Comparison of ENCODE assay signal across 16 cellular contexts in genomic region chr22:21943571-21944448, GRCh38. TPM values are rescaled to one million over a fixed set of nuclear protein-coding genes. Genes with fewer than 3 reads are reported as not detected.
A peak's percentile ranks its signal among the peaks of the same experiment; 100 is the strongest.
DNase-seq lines count a peak whose midpoint lies in the region; ATAC-seq and TF ChIP-seq lines count a peak whose summit lies in the region.
"Had no signal": no experiment of that assay in that cellular context is flagged by ENCODE, and none has a peak within 500 bp of the region (broad histone marks: within the 10 kb centered on the region; RNA-seq: fewer than 3 reads in every experiment).

No MANE protein-coding gene starts in this region.

- no peak overlapping the region for H3K4me3 Mint-ChIP-seq in activated T-cell treated with anti-CD3 and anti-CD28 coated beads, Interleukin-2, amount 50 U/mL, for 24 hours
- no peak overlapping the region for H3K4me3 Mint-ChIP-seq in activated T-cell treated with anti-CD3 and anti-CD28 coated beads, Interleukin-2, amount 50 U/mL, for 72 hours
- H3K4me3 Mint-ChIP-seq: activated CD4-positive, alpha-beta memory T cell treated with anti-CD3 and anti-CD28 coated beads, Interleukin-2, amount 10 ng/mL, durations not matched to agents 7 days and 5 days had no signal

- H3K9me3 ChIP-seq in ascending aorta = no peaks in the 10 kb centered on the region
- no peaks in the 10 kb centered on the region for H3K9me3 ChIP-seq in lung (ENCODE audit: control insufficient read depth in 2 of 2, insufficient read depth in 1 of 2, low read length in 1 of 2)
- H3K9me3 ChIP-seq in thyroid gland = no peaks in the 10 kb centered on the region
- H3K9me3 ChIP-seq: A549 had no signal

- no peak for TF ChIP-seq POLR2A in thyroid gland (IDR thresholded peaks at IDR 0.05)

- H3K27ac ChIP-seq in ascending aorta (peak overlapping the region; percentile 80 to 94), lung (ENCODE audit: low read depth in 1 of 2, low read length in 1 of 2) (peak overlapping the region; percentile 67 to 90), thyroid gland (peak overlapping the region in 2 of 3 donors; percentile 24 to 86)
- H3K27ac ChIP-seq: cardiac muscle cell had no signal

- H3K36me3 ChIP-seq in ascending aorta = peaks cover 6 to 17% of the 10 kb centered on the region in 2 donors
- peaks cover 0 to 20% of the 10 kb centered on the region in 2 donors for H3K36me3 ChIP-seq in lung (ENCODE audit: control insufficient read depth in 2 of 2, insufficient read depth in 2 of 2, low read length in 2 of 2)
- peaks cover 8 to 9% of the 10 kb centered on the region in 2 donors for H3K36me3 ChIP-seq in thyroid gland

- H3K27ac Mint-ChIP-seq in activated T-cell treated with anti-CD3 and anti-CD28 coated beads, Interleukin-2, amount 50 U/mL, for 24 hours = peak overlapping the region; percentile 88
- no peak overlapping the region for H3K27ac Mint-ChIP-seq in activated T-cell treated with anti-CD3 and anti-CD28 coated beads, Interleukin-2, amount 50 U/mL, for 72 hours
- H3K27ac Mint-ChIP-seq: activated CD4-positive, alpha-beta memory T cell treated with anti-CD3 and anti-CD28 coated beads, Interleukin-2, amount 10 ng/mL, durations not matched to agents 7 days and 5 days had no signal

- DNase-seq in activated T-cell treated with anti-CD3 and anti-CD28 coated beads, Interleukin-2, amount 50 U/mL, for 24 hours = no peak
- no peak for DNase-seq in activated T-cell treated with anti-CD3 and anti-CD28 coated beads, Interleukin-2, amount 50 U/mL, for 72 hours
- no peak for DNase-seq in ascending aorta (ENCODE audit: low spot score in 2 of 2)
- DNase-seq in lung (ENCODE audit: low spot score) = no peak
- DNase-seq in thyroid gland = no peak
- no peak for DNase-seq in KG1 (lab: John Stamatoyannopoulos, UW)
- DNase-seq in cerebellar nuclear complex (lab: John Stamatoyannopoulos, UW) = no peak
- DNase-seq in NCI-H510A treated with DMSO at 0.1 percent for 48 hours (lab: John Stamatoyannopoulos, UW) = no peak
- DNase-seq: activated CD4-positive, alpha-beta memory T cell treated with anti-CD3 and anti-CD28 coated beads, Interleukin-2, amount 10 ng/mL, durations not matched to agents 7 days and 5 days; activated naive CD4-positive, alpha-beta T cell; DMS 273 treated with DMSO at 0.1 percent for 48 hours; T1000 had no signal

- H3K4me1 ChIP-seq in ascending aorta = peaks cover 0 to 34% of the 10 kb centered on the region in 2 donors
- peaks cover 3 to 49% of the 10 kb centered on the region in 2 donors for H3K4me1 ChIP-seq in lung (ENCODE audit: control insufficient read depth in 2 of 2, insufficient read depth in 2 of 2, low read length in 2 of 2)
- peaks cover 5 to 80% of the 10 kb centered on the region in 2 donors for H3K4me1 ChIP-seq in thyroid gland

- peaks cover 44% of the 10 kb centered on the region for H3K36me3 Mint-ChIP-seq in activated T-cell treated with anti-CD3 and anti-CD28 coated beads, Interleukin-2, amount 50 U/mL, for 24 hours (ENCODE audit: low read depth)
- no peaks in the 10 kb centered on the region for H3K36me3 Mint-ChIP-seq in activated T-cell treated with anti-CD3 and anti-CD28 coated beads, Interleukin-2, amount 50 U/mL, for 72 hours (ENCODE audit: insufficient read depth in 2 of 2)

- no peak for ATAC-seq in activated T-cell treated with anti-CD3 and anti-CD28 coated beads, Interleukin-2, amount 50 U/mL, for 72 hours (replicated peaks in 1 of 2)
- no peak for ATAC-seq in lung (ENCODE audit: insufficient read depth, low FRiP score)
- ATAC-seq: A549; naive thymus-derived CD4-positive, alpha-beta T cell; Panc1 had no signal

- no peak for TF ChIP-seq CTCF in ascending aorta (IDR thresholded peaks at IDR 0.05)
- TF ChIP-seq CTCF in lung (IDR thresholded peaks at IDR 0.05; ENCODE audit: control extremely low read depth, extremely low read depth) = no peak
- no peak for TF ChIP-seq CTCF in thyroid gland (IDR thresholded peaks at IDR 0.05)

- H3K4me1 Mint-ChIP-seq in activated T-cell treated with anti-CD3 and anti-CD28 coated beads, Interleukin-2, amount 50 U/mL, for 24 hours (ENCODE audit: low read depth) = peaks cover 38% of the 10 kb centered on the region
- peaks cover 42% of the 10 kb centered on the region for H3K4me1 Mint-ChIP-seq in activated T-cell treated with anti-CD3 and anti-CD28 coated beads, Interleukin-2, amount 50 U/mL, for 72 hours (ENCODE audit: low read depth)

- no peaks in the 10 kb centered on the region for H3K27me3 Mint-ChIP-seq in activated T-cell treated with anti-CD3 and anti-CD28 coated beads, Interleukin-2, amount 50 U/mL, for 24 hours
- no peaks in the 10 kb centered on the region for H3K27me3 Mint-ChIP-seq in activated T-cell treated with anti-CD3 and anti-CD28 coated beads, Interleukin-2, amount 50 U/mL, for 72 hours (ENCODE audit: low read depth)
- H3K27me3 Mint-ChIP-seq: activated CD4-positive, alpha-beta memory T cell treated with anti-CD3 and anti-CD28 coated beads, Interleukin-2, amount 10 ng/mL, durations not matched to agents 7 days and 5 days; naive thymus-derived CD4-positive, alpha-beta T cell had no signal

- H3K27me3 ChIP-seq in ascending aorta = no peaks in the 10 kb centered on the region
- no peaks in the 10 kb centered on the region for H3K27me3 ChIP-seq in lung (ENCODE audit: control insufficient read depth, insufficient read depth)
- no peaks in the 10 kb centered on the region for H3K27me3 ChIP-seq in thyroid gland
- H3K27me3 ChIP-seq: cardiac muscle cell had no signal

- H3K9me3 Mint-ChIP-seq in activated T-cell treated with anti-CD3 and anti-CD28 coated beads, Interleukin-2, amount 50 U/mL, for 24 hours = no peaks in the 10 kb centered on the region
- no peaks in the 10 kb centered on the region for H3K9me3 Mint-ChIP-seq in activated T-cell treated with anti-CD3 and anti-CD28 coated beads, Interleukin-2, amount 50 U/mL, for 72 hours
- H3K9me3 Mint-ChIP-seq: activated CD4-positive, alpha-beta memory T cell treated with anti-CD3 and anti-CD28 coated beads, Interleukin-2, amount 10 ng/mL, durations not matched to agents 7 days and 5 days; naive thymus-derived CD4-positive, alpha-beta T cell had no signal

- H3K4me3 ChIP-seq in ascending aorta (no peak overlapping the region), lung (no peak overlapping the region), thyroid gland (replicated peaks in 1 of 3) (no peak overlapping the region)
- H3K4me3 ChIP-seq: A549, cardiac muscle cell had no signal

- intact Hi-C loops in ascending aorta (cut with DNase I) (no loop called here), thyroid gland (cut with DNase I) (no loop called here)

- WGBS in lung, 2 donors = 78 to 81% methylated on average over 18 of the region's 18 CpGs
- WGBS in thyroid gland, 2 donors = 84 to 89% methylated on average over 17 to 18 of the region's 18 CpGs

RNA-seq across cellular contexts. Expression of gene PPM1F, which starts 8.8 kb away (rescaled TPM):
- total RNA-seq in activated T-cell treated with anti-CD3 and anti-CD28 coated beads, Interleukin-2, amount 50 U/mL, for 72 hours = 10 to 100 TPM; 13.0 to 21.8 TPM
- total RNA-seq in ascending aorta (76.0 TPM), lung (10 to 100 TPM; 32.2 to 62.4 TPM), thyroid gland (10 to 100 TPM; 19.5 to 27.5 (median 26.2) TPM)
- polyA plus RNA-seq in lung = 10 to 100 TPM; 25.8 to 32.9 TPM

RNA-seq across cellular contexts. Expression of gene TOP3B, which starts 38.8 kb away (rescaled TPM):
- total RNA-seq in activated T-cell treated with anti-CD3 and anti-CD28 coated beads, Interleukin-2, amount 50 U/mL, for 72 hours = 10 to 100 TPM; 29.6 to 33.2 TPM
- 26.4 TPM for total RNA-seq in ascending aorta
- total RNA-seq in lung = 10 to 100 TPM; 30.5 to 34.2 TPM
- polyA plus RNA-seq in lung = 10 to 100 TPM; 11.9 to 15.5 TPM
- 10 to 100 TPM; 24.7 to 39.3 (median 29.3) TPM for total RNA-seq in thyroid gland
